In the genomic region with DNA sequence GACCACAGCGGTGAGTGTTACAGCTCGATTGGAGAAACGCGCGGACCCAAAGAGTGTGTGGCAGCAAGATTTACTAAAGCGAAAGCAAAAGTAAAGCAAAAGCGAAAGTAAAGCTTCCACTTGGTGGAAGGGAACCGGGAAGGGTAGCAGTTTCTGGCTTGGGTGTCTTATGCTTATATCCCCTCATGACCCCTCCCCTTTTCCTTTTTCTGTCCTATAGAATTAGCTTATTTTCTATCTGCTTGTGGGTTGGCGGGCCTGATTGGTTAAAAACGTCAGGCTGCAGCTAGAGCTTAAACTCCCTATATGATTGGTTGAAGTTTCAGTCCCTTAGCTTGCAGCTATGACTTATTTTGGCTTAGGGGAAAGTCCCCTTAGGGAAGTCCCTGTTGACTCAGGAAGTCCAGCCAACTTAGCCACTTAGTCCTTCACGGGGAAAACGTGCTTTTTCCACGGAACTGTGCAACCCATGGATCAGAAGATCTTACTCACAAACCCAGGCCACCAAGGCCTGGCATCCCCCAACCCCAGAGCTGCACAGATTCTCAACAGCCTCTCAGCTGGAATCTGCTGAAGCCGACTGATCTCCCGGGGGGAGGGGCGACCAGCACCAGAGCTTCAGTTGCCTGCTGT, we compare ENCODE assay signal across 11 cellular contexts.
DNase-seq lines count a peak whose midpoint lies in the region; ATAC-seq and TF ChIP-seq lines count a peak whose summit lies in the region.
"Had no signal": no experiment of that assay in that cellular context is flagged by ENCODE, and none has a peak within 500 bp of the region (broad histone marks: within the 10 kb centered on the region; RNA-seq: fewer than 3 reads in every experiment).

No MANE protein-coding gene starts in this region.

- TF ChIP-seq CTCF in upper lobe of left lung (IDR thresholded peaks at IDR 0.05), result no peak

- TF ChIP-seq POLR2A in upper lobe of left lung (IDR thresholded peaks at IDR 0.05), result no peak

- H3K27ac Mint-ChIP-seq in CD4-positive, CD25-positive, alpha-beta regulatory T cell, result no peak overlapping the region
- H3K27ac Mint-ChIP-seq in activated T-helper 17 cell treated with anti-CD3 and anti-CD28 coated beads, Interleukin-2, amount 50 U/mL, for 72 hours, result no peak overlapping the region
- H3K27ac Mint-ChIP-seq: endodermal cell had no signal

- H3K27ac ChIP-seq in CD4-positive, CD25-positive, alpha-beta regulatory T cell (ENCODE audit: insufficient read depth, low read length, poor library complexity, severe bottlenecking), result no peak overlapping the region
- H3K27ac ChIP-seq in upper lobe of left lung, result no peak overlapping the region
- H3K27ac ChIP-seq in caudate nucleus (ENCODE audit: low read depth, low read length), result no peak overlapping the region
- H3K27ac ChIP-seq: left lung had no signal

- H3K36me3 ChIP-seq in CD4-positive, CD25-positive, alpha-beta regulatory T cell (ENCODE audit: control insufficient read depth, insufficient read depth, low read length), result no peaks in the 10 kb centered on the region
- H3K36me3 ChIP-seq in upper lobe of left lung, result no peaks in the 10 kb centered on the region
- H3K36me3 ChIP-seq: left lung had no signal

- H3K36me3 Mint-ChIP-seq in CD4-positive, CD25-positive, alpha-beta regulatory T cell, result no peaks in the 10 kb centered on the region
- H3K36me3 Mint-ChIP-seq in activated T-helper 17 cell treated with anti-CD3 and anti-CD28 coated beads, Interleukin-2, amount 50 U/mL, for 72 hours (ENCODE audit: low read depth), result no peaks in the 10 kb centered on the region

- 80% methylated on average over 13 to 16 of the region's 16 CpGs for WGBS in upper lobe of left lung, 2 donors

- no peak for TF ChIP-seq EP300 in upper lobe of left lung (IDR thresholded peaks at IDR 0.05)

- no peaks in the 10 kb centered on the region for H3K27me3 Mint-ChIP-seq in CD4-positive, CD25-positive, alpha-beta regulatory T cell
- H3K27me3 Mint-ChIP-seq in activated T-helper 17 cell treated with anti-CD3 and anti-CD28 coated beads, Interleukin-2, amount 50 U/mL, for 72 hours, result no peaks in the 10 kb centered on the region

- DNase-seq in CD4-positive, CD25-positive, alpha-beta regulatory T cell, result peak in 1 of 3 donors; percentile 11
- DNase-seq in NCI-H2227 treated with DMSO at 0.1 percent for 48 hours (lab: John Stamatoyannopoulos, UW) (peak; percentile 30), sciatic nerve (ENCODE audit: low spot score) (no peak), upper lobe of left lung (no peak), caudate nucleus (lab: John Stamatoyannopoulos, UW) (no peak)
- DNase-seq: endodermal cell, left lung, substantia nigra had no signal

- no peaks in the 10 kb centered on the region for H3K4me1 ChIP-seq in CD4-positive, CD25-positive, alpha-beta regulatory T cell (ENCODE audit: control insufficient read depth, insufficient read depth, low read length, poor library complexity, severe bottlenecking)
- no peaks in the 10 kb centered on the region for H3K4me1 ChIP-seq in upper lobe of left lung
- H3K4me1 ChIP-seq: left lung had no signal

- no peaks in the 10 kb centered on the region for H3K9me3 ChIP-seq in CD4-positive, CD25-positive, alpha-beta regulatory T cell (ENCODE audit: control insufficient read depth in 2 of 2, low read length in 2 of 2)
- no peaks in the 10 kb centered on the region for H3K9me3 ChIP-seq in upper lobe of left lung

- peaks cover 0 to 16% (median 6%) of the 10 kb centered on the region in 7 donors for H3K9me3 Mint-ChIP-seq in CD4-positive, CD25-positive, alpha-beta regulatory T cell
- peaks cover 18% of the 10 kb centered on the region for H3K9me3 Mint-ChIP-seq in activated T-helper 17 cell treated with anti-CD3 and anti-CD28 coated beads, Interleukin-2, amount 50 U/mL, for 72 hours
- H3K9me3 Mint-ChIP-seq: endodermal cell had no signal

- H3K4me1 Mint-ChIP-seq in CD4-positive, CD25-positive, alpha-beta regulatory T cell, result peaks cover 0 to 4% (median 0%) of the 10 kb centered on the region in 4 donors
- peaks cover 4% of the 10 kb centered on the region for H3K4me1 Mint-ChIP-seq in activated T-helper 17 cell treated with anti-CD3 and anti-CD28 coated beads, Interleukin-2, amount 50 U/mL, for 72 hours
- H3K4me1 Mint-ChIP-seq: endodermal cell had no signal

- no peaks in the 10 kb centered on the region for H3K27me3 ChIP-seq in CD4-positive, CD25-positive, alpha-beta regulatory T cell (ENCODE audit: control insufficient read depth, insufficient read depth, low read length)
- no peaks in the 10 kb centered on the region for H3K27me3 ChIP-seq in upper lobe of left lung
- H3K27me3 ChIP-seq: left lung had no signal

- H3K4me3 Mint-ChIP-seq in CD4-positive, CD25-positive, alpha-beta regulatory T cell, result no peak overlapping the region
- peak overlapping the region; percentile 2 for H3K4me3 Mint-ChIP-seq in activated T-helper 17 cell treated with anti-CD3 and anti-CD28 coated beads, Interleukin-2, amount 50 U/mL, for 72 hours
- H3K4me3 Mint-ChIP-seq: endodermal cell had no signal

- no peak for ATAC-seq in CD4-positive, CD25-positive, alpha-beta regulatory T cell (ENCODE audit: low read depth in 2 of 2)
- ATAC-seq in GM19463 (IDR thresholded peaks at IDR 0.05; ENCODE audit: unreplicated experiment), result peak; percentile 62
- peak; percentile 56 for ATAC-seq in activated T-helper 17 cell treated with anti-CD3 and anti-CD28 coated beads, Interleukin-2, amount 50 U/mL, for 72 hours (replicated peaks)
- ATAC-seq in sciatic nerve, result no peak
- ATAC-seq in upper lobe of left lung (ENCODE audit: low FRiP score in 2 of 2), result no peak
- no peak for ATAC-seq in HG03108 (IDR thresholded peaks at IDR 0.05; ENCODE audit: unreplicated experiment)
- ATAC-seq: left lung had no signal

- H3K4me3 ChIP-seq in CD4-positive, CD25-positive, alpha-beta regulatory T cell (ENCODE audit: low read depth, low read length), result peak overlapping the region; percentile 19
- H3K4me3 ChIP-seq in upper lobe of left lung, result no peak overlapping the region
- H3K4me3 ChIP-seq: left lung had no signal

- intact Hi-C loops in sciatic nerve (cut with DNase I), result no loop called here

Comparison
In these comparisons a context has a peak if more than half of its experiments do, and no peak if none do; other contexts are left out.
1. ATAC-seq: peak in GM19463 (single experiment) and activated T-helper 17 cell treated with anti-CD3 and anti-CD28 coated beads, Interleukin-2, amount 50 U/mL, for 72 hours (single experiment); none in CD4-positive, CD25-positive, alpha-beta regulatory T cell (0 of 2), sciatic nerve (single experiment), upper lobe of left lung (0 of 2) and HG03108 (single experiment).